ENCODE assay signal across 25 cellular contexts in the genomic region with DNA sequence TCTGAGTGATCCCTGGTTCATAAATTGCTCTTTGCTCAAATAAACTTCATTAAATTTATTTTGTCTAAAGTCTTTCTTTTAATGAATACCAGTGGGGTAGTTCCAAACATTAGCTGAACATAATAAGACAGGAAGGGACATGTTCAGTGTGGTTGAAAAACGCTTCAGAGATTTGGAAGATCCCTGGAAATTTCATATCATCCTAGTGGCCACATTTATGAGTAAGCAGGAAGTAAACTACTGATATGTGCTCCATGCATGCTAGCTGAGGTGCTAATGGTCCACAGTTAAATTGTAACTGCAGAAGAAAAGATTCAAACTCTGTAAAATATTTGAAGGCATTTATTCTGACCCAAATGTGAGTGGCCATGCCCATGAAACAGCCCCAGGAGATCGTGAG.
"Had no signal": no experiment of that assay in that cellular context is flagged by ENCODE, and none has a peak within 500 bp of the region (broad histone marks: within the 10 kb centered on the region; RNA-seq: fewer than 3 reads in every experiment).

No MANE protein-coding gene starts in this region.

- H3K4me3 ChIP-seq: coronary artery, heart left ventricle, lung, tibial nerve, vagina had no signal

- H3K27ac ChIP-seq: coronary artery, heart left ventricle, neutrophil, parathyroid adenoma, tibial nerve, vagina had no signal

- FAIRE-seq: endothelial cell of umbilical vein had no signal

- H2AFZ ChIP-seq: parathyroid adenoma had no signal

- H3K9me3 ChIP-seq: heart left ventricle, neutrophil, tibial nerve, vagina had no signal

- H3K4me1 ChIP-seq: heart left ventricle, parathyroid adenoma, tibial nerve, vagina had no signal

- H3K9ac ChIP-seq: parathyroid adenoma had no signal

- H3K36me3 ChIP-seq: heart left ventricle, neutrophil, tibial nerve, vagina had no signal

- H3K27me3 ChIP-seq: heart left ventricle, neutrophil, tibial nerve, vagina had no signal

- H3K79me2 ChIP-seq: parathyroid adenoma had no signal

- DNase-seq: activated B cell treated with CpG ODN at 0.5 μM for 24 hours; activated CD4-positive, alpha-beta T cell treated with anti-CD3 and anti-CD28 coated beads, Interleukin-2, amount 10 ng/mL, durations not matched to agents 24 days and 14 days; activated CD8-positive, alpha-beta memory T cell treated with anti-CD3 and anti-CD28 coated beads, Interleukin-2, amount 50 U/mL, for 4 hours; activated CD8-positive, alpha-beta T cell treated with anti-CD3 and anti-CD28 coated beads, Interleukin-2, amount 10 ng/mL, durations not matched to agents 7 days and 5 days; activated gamma-delta T cell; activated T-cell treated with anti-CD3 and anti-CD28 coated beads, Interleukin-2, amount 50 U/mL, for 48 hours; amniotic stem cell; central memory CD4-positive, alpha-beta T cell; effector CD4-positive, alpha-beta T cell; foreskin melanocyte; heart left ventricle; natural killer cell; retina; stimulated activated CD4-positive, alpha-beta T cell treated with anti-CD3 and anti-CD28 coated beads, Interleukin-15, amount 100 ng/mL, for 24 hours; stimulated activated CD4-positive, alpha-beta T cell treated with anti-CD3 and anti-CD28 coated beads, Interleukin-4, amount 100 ng/mL, for 24 hours; stimulated activated naive CD4-positive, alpha-beta T cell; substantia nigra; T-helper 1 cell had no signal
